8 cellular contexts compared by ENCODE assay signal in genomic region chr13:78121459-78122348, GRCh38.
DNase-seq lines count a peak whose midpoint lies in the region; ATAC-seq and TF ChIP-seq lines count a peak whose summit lies in the region.

No MANE protein-coding gene starts in this region.

- no peak overlapping the region for H3K4me3 Mint-ChIP-seq in effector memory CD8-positive, alpha-beta T cell
- no peak overlapping the region for H3K4me3 Mint-ChIP-seq in mesothelial cell of epicardium

- H3K4me3 ChIP-seq in Loucy (ENCODE audit: low read length, poor library complexity, severe bottlenecking) (no peak overlapping the region), transverse colon (no peak overlapping the region)

- no peak for TF ChIP-seq POLR2A in transverse colon (IDR thresholded peaks at IDR 0.05)

- H4K20me1 ChIP-seq in Loucy (ENCODE audit: insufficient read depth, low read length, poor library complexity, severe bottlenecking): no peaks in the 10 kb centered on the region

- no peaks in the 10 kb centered on the region for H3F3A ChIP-seq in Loucy (ENCODE audit: low read depth)

- no peaks in the 10 kb centered on the region for H3K9me3 Mint-ChIP-seq in effector memory CD8-positive, alpha-beta T cell
- H3K9me3 Mint-ChIP-seq in mesothelial cell of epicardium: no peaks in the 10 kb centered on the region

- H3K9me2 ChIP-seq in Loucy (replicated peaks; ENCODE audit: low read depth, low read length): no peaks in the 10 kb centered on the region

- H2AFZ ChIP-seq in Loucy (ENCODE audit: low read length): 0 out of 2 replicates have a peak overlapping the region, but pooled peaks have one; percentile 55

- H3K36me3 ChIP-seq in Loucy (ENCODE audit: insufficient read depth, low read length): no peaks in the 10 kb centered on the region
- no peaks in the 10 kb centered on the region for H3K36me3 ChIP-seq in transverse colon

- TF ChIP-seq EP300 in transverse colon (IDR thresholded peaks at IDR 0.05; ENCODE audit: low read depth): no peak

- WGBS in transverse colon (ENCODE audit: low coverage in 1 of 2), 2 donors: 35 to 53% methylated on average over 9 to 13 of the region's 13 CpGs

- H3K27me3 Mint-ChIP-seq in effector memory CD8-positive, alpha-beta T cell: peaks cover 23 to 45% of the 10 kb centered on the region in 2 donors
- H3K27me3 Mint-ChIP-seq in mesothelial cell of epicardium (ENCODE audit: low read depth): peaks cover 17% of the 10 kb centered on the region

- in situ Hi-C loops in transverse colon (cut with MboI; ENCODE audit: low pct_ligation_motif_present in 1 of 4, low pct_unique_long_range_greater_than_20kb in 1 of 4, low sequenced_read_pairs in 3 of 4): loop anchor here in 2 of 4 donors (5.0 to 10.0 kb wide), 2 partner anchors 347 to 349 kb away; no protein-coding TSS in a partner anchor

- peaks cover 2 to 4% of the 10 kb centered on the region in 2 donors for H3K4me1 Mint-ChIP-seq in effector memory CD8-positive, alpha-beta T cell (ENCODE audit: low read depth in 2 of 2)
- H3K4me1 Mint-ChIP-seq in mesothelial cell of epicardium: no peaks in the 10 kb centered on the region

- no peaks in the 10 kb centered on the region for H3K27me3 ChIP-seq in Loucy (ENCODE audit: insufficient read depth, low read length, poor library complexity, severe bottlenecking)
- H3K27me3 ChIP-seq in transverse colon: no peaks in the 10 kb centered on the region

- H3K4me2 ChIP-seq in Loucy (ENCODE audit: low read depth, low read length, poor library complexity, severe bottlenecking): peak overlapping the region; percentile 40

- ATAC-seq in GM19452 (IDR thresholded peaks at IDR 0.05; ENCODE audit: unreplicated experiment): peak; percentile 53
- ATAC-seq in effector memory CD8-positive, alpha-beta T cell (replicated peaks): peak; percentile 47
- ATAC-seq in HG02970 (IDR thresholded peaks at IDR 0.05; ENCODE audit: low FRiP score, unreplicated experiment): no peak

- no peaks in the 10 kb centered on the region for H3K4me1 ChIP-seq in Loucy (ENCODE audit: insufficient read depth, low read length, poor library complexity, severe bottlenecking)
- H3K4me1 ChIP-seq in transverse colon: no peaks in the 10 kb centered on the region

- H3K9ac ChIP-seq in Loucy (ENCODE audit: low read depth, low read length, poor library complexity, severe bottlenecking): no peak overlapping the region

- H3K27ac Mint-ChIP-seq in effector memory CD8-positive, alpha-beta T cell: no peak overlapping the region
- no peak overlapping the region for H3K27ac Mint-ChIP-seq in mesothelial cell of epicardium

- no peak overlapping the region for H3K27ac ChIP-seq in transverse colon

- intact Hi-C loops in transverse colon (cut with DNase I; ENCODE audit: low total_unique reads): loop anchor here (10.0 kb wide), 1 partner anchor 337 kb away; no protein-coding TSS in a partner anchor

- DNase-seq in DMS53 (lab: John Stamatoyannopoulos, UW) (peak; percentile 59), SKM-1 (lab: John Stamatoyannopoulos, UW; ENCODE audit: unreplicated experiment) (peak; percentile 48), mesothelial cell of epicardium (ENCODE audit: low spot score in 2 of 2, unreplicated experiment in 2 of 2) (no peak), transverse colon (peak; percentile 16)
- peak; percentile 15 to 35 (median 27) for DNase-seq in effector memory CD8-positive, alpha-beta T cell

- TF ChIP-seq CTCF in Loucy (conservative IDR thresholded peaks at IDR 0.05; ENCODE audit: low read length): peak; percentile 95
- TF ChIP-seq CTCF in mesothelial cell of epicardium (IDR thresholded peaks at IDR 0.05; ENCODE audit: unreplicated experiment): peak; percentile 98
- TF ChIP-seq CTCF in transverse colon (IDR thresholded peaks at IDR 0.05): peak; percentile 72 to 86 (median 82)

- no peaks in the 10 kb centered on the region for H3K36me3 Mint-ChIP-seq in effector memory CD8-positive, alpha-beta T cell (ENCODE audit: insufficient read depth)
- no peaks in the 10 kb centered on the region for H3K36me3 Mint-ChIP-seq in mesothelial cell of epicardium

- H3K79me2 ChIP-seq in Loucy (ENCODE audit: insufficient read depth, low read length): no peaks in the 10 kb centered on the region

- H3K9me3 ChIP-seq in Loucy (ENCODE audit: insufficient read depth, low read depth, low read length) (no peaks in the 10 kb centered on the region; the same call in 1 of the 2 replicates), transverse colon (no peaks in the 10 kb centered on the region)

Comparison
In these comparisons a context has a peak if more than half of its experiments do, and no peak if none do; other contexts are left out.
1. DNase-seq: peak in DMS53 (single experiment), SKM-1 (single experiment), effector memory CD8-positive, alpha-beta T cell (3 of 3) and transverse colon (single experiment); none in mesothelial cell of epicardium (0 of 2).
2. Peak in every context shown above with its lines, with median percentiles within 50 percentile points of each other: CTCF ChIP-seq.